In the genomic region with DNA sequence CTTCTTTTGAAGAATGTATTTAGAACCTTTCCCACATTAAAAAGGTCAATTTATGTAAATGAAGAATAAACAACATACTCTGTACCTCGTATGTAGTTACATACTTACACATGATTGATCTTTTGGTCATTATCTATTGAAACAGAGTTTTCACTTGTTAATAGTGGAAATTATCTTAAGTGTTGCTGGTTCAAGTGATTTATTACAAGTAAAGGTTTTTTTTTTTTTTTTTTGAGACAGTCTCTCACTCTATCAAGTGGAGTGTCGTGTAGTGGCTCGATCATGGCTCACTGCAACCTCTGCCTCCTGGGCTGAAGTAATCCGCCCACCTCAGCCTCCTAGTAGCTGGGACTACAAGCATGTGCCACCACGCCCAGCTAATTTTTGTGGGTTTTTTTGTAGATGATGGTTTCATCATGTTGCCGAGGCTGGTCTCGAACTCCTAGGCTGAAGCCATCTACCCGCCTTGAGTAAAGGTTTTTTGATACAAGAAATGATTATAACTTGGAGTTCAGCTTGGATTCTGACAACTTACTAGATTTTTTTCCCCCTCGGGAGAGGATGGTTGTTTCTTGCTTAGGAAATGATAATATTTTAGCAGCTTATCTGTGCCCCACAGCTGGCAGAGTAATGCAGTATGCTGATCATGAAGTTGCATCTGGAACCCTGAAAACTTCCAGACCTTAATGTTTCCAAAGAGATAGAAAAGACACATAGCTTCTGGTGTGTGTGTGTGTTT, we compare ENCODE assay signal across 1 cellular context.
TF ChIP-seq lines count a peak whose summit lies in the region.

No MANE protein-coding gene starts in this region.

TF ChIP-seq in K562, 482 proteins besides CTCF, POLR2A, EP300 and RAD21 (continued from another document and continues in another):
- TF ChIP-seq PML (IDR thresholded peaks at IDR 0.05; ENCODE audit: low read length) (peak; percentile 97), GATAD2A (IDR thresholded peaks at IDR 0.05) (0 out of 2 replicates have a peak, but pooled peaks have one; percentile 54), TGIF2 (CRISPR knock-in tag; IDR thresholded peaks at IDR 0.05) (no peak), TCF3 (CRISPR knock-in tag; IDR thresholded peaks at IDR 0.05) (peak; percentile 95), TAL1 (IDR thresholded peaks at IDR 0.05) (peak; percentile 98), CBFA2T2 (conservative IDR thresholded peaks at IDR 0.05) (peak; percentile 97), BHLHE40 (IDR thresholded peaks at IDR 0.05; ENCODE audit: low read length) (no peak), FOSL1 (tag; conservative IDR thresholded peaks at IDR 0.05) (peak; percentile 53; the same call in 1 of the 2 replicates), ZNF75A (CRISPR knock-in tag; IDR thresholded peaks at IDR 0.05) (no peak), DMBX1 (CRISPR knock-in tag; IDR thresholded peaks at IDR 0.05; ENCODE audit: borderline replicate concordance) (peak; percentile 80), ZKSCAN1 (IDR thresholded peaks at IDR 0.05; ENCODE audit: low read depth, low read length) (0 out of 2 replicates have a peak, but pooled peaks have one; percentile 45), POLR2AphosphoS5 (IDR thresholded peaks at IDR 0.05; ENCODE audit: control insufficient read depth, insufficient read depth, low read depth, low read length) (peak; percentile 94), CTBP1 (IDR thresholded peaks at IDR 0.05; ENCODE audit: borderline replicate concordance) (peak; percentile 19; the same call in 1 of the 2 replicates), RAD51 (IDR thresholded peaks at IDR 0.05; ENCODE audit: borderline replicate concordance, low read depth) (peak; percentile 25; the same call in 1 of the 2 replicates), MEIS2 (IDR thresholded peaks at IDR 0.05; ENCODE audit: partially characterized antibody) (peak; percentile 49)
- TF ChIP-seq, protein P1, sequence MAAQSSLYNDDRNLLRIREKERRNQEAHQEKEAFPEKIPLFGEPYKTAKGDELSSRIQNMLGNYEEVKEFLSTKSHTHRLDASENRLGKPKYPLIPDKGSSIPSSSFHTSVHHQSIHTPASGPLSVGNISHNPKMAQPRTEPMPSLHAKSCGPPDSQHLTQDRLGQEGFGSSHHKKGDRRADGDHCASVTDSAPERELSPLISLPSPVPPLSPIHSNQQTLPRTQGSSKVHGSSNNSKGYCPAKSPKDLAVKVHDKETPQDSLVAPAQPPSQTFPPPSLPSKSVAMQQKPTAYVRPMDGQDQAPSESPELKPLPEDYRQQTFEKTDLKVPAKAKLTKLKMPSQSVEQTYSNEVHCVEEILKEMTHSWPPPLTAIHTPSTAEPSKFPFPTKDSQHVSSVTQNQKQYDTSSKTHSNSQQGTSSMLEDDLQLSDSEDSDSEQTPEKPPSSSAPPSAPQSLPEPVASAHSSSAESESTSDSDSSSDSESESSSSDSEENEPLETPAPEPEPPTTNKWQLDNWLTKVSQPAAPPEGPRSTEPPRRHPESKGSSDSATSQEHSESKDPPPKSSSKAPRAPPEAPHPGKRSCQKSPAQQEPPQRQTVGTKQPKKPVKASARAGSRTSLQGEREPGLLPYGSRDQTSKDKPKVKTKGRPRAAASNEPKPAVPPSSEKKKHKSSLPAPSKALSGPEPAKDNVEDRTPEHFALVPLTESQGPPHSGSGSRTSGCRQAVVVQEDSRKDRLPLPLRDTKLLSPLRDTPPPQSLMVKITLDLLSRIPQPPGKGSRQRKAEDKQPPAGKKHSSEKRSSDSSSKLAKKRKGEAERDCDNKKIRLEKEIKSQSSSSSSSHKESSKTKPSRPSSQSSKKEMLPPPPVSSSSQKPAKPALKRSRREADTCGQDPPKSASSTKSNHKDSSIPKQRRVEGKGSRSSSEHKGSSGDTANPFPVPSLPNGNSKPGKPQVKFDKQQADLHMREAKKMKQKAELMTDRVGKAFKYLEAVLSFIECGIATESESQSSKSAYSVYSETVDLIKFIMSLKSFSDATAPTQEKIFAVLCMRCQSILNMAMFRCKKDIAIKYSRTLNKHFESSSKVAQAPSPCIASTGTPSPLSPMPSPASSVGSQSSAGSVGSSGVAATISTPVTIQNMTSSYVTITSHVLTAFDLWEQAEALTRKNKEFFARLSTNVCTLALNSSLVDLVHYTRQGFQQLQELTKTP (IDR thresholded peaks at IDR 0.05; ENCODE audit: low read depth in 1 of 2, partially characterized antibody in 2 of 2) = peak in 1 of 2 experiments; percentile 57
- TF ChIP-seq, protein P2, sequence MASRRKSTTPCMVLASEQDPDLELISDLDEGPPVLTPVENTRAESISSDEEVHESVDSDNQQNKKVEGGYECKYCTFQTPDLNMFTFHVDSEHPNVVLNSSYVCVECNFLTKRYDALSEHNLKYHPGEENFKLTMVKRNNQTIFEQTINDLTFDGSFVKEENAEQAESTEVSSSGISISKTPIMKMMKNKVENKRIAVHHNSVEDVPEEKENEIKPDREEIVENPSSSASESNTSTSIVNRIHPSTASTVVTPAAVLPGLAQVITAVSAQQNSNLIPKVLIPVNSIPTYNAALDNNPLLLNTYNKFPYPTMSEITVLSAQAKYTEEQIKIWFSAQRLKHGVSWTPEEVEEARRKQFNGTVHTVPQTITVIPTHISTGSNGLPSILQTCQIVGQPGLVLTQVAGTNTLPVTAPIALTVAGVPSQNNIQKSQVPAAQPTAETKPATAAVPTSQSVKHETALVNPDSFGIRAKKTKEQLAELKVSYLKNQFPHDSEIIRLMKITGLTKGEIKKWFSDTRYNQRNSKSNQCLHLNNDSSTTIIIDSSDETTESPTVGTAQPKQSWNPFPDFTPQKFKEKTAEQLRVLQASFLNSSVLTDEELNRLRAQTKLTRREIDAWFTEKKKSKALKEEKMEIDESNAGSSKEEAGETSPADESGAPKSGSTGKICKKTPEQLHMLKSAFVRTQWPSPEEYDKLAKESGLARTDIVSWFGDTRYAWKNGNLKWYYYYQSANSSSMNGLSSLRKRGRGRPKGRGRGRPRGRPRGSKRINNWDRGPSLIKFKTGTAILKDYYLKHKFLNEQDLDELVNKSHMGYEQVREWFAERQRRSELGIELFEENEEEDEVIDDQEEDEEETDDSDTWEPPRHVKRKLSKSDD (conservative IDR thresholded peaks at IDR 0.05; ENCODE audit: low read length) = no peak
- TF ChIP-seq, protein P3, sequence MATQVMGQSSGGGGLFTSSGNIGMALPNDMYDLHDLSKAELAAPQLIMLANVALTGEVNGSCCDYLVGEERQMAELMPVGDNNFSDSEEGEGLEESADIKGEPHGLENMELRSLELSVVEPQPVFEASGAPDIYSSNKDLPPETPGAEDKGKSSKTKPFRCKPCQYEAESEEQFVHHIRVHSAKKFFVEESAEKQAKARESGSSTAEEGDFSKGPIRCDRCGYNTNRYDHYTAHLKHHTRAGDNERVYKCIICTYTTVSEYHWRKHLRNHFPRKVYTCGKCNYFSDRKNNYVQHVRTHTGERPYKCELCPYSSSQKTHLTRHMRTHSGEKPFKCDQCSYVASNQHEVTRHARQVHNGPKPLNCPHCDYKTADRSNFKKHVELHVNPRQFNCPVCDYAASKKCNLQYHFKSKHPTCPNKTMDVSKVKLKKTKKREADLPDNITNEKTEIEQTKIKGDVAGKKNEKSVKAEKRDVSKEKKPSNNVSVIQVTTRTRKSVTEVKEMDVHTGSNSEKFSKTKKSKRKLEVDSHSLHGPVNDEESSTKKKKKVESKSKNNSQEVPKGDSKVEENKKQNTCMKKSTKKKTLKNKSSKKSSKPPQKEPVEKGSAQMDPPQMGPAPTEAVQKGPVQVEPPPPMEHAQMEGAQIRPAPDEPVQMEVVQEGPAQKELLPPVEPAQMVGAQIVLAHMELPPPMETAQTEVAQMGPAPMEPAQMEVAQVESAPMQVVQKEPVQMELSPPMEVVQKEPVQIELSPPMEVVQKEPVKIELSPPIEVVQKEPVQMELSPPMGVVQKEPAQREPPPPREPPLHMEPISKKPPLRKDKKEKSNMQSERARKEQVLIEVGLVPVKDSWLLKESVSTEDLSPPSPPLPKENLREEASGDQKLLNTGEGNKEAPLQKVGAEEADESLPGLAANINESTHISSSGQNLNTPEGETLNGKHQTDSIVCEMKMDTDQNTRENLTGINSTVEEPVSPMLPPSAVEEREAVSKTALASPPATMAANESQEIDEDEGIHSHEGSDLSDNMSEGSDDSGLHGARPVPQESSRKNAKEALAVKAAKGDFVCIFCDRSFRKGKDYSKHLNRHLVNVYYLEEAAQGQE (CRISPR knock-in tag; IDR thresholded peaks at IDR 0.05; ENCODE audit: low read depth) = no peak
- TF ChIP-seq, protein P4, sequence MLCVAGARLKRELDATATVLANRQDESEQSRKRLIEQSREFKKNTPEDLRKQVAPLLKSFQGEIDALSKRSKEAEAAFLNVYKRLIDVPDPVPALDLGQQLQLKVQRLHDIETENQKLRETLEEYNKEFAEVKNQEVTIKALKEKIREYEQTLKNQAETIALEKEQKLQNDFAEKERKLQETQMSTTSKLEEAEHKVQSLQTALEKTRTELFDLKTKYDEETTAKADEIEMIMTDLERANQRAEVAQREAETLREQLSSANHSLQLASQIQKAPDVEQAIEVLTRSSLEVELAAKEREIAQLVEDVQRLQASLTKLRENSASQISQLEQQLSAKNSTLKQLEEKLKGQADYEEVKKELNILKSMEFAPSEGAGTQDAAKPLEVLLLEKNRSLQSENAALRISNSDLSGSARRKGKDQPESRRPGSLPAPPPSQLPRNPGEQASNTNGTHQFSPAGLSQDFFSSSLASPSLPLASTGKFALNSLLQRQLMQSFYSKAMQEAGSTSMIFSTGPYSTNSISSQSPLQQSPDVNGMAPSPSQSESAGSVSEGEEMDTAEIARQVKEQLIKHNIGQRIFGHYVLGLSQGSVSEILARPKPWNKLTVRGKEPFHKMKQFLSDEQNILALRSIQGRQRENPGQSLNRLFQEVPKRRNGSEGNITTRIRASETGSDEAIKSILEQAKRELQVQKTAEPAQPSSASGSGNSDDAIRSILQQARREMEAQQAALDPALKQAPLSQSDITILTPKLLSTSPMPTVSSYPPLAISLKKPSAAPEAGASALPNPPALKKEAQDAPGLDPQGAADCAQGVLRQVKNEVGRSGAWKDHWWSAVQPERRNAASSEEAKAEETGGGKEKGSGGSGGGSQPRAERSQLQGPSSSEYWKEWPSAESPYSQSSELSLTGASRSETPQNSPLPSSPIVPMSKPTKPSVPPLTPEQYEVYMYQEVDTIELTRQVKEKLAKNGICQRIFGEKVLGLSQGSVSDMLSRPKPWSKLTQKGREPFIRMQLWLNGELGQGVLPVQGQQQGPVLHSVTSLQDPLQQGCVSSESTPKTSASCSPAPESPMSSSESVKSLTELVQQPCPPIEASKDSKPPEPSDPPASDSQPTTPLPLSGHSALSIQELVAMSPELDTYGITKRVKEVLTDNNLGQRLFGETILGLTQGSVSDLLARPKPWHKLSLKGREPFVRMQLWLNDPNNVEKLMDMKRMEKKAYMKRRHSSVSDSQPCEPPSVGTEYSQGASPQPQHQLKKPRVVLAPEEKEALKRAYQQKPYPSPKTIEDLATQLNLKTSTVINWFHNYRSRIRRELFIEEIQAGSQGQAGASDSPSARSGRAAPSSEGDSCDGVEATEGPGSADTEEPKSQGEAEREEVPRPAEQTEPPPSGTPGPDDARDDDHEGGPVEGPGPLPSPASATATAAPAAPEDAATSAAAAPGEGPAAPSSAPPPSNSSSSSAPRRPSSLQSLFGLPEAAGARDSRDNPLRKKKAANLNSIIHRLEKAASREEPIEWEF (CRISPR knock-in tag; IDR thresholded peaks at IDR 0.05) = no peak
- TF ChIP-seq, protein P5, sequence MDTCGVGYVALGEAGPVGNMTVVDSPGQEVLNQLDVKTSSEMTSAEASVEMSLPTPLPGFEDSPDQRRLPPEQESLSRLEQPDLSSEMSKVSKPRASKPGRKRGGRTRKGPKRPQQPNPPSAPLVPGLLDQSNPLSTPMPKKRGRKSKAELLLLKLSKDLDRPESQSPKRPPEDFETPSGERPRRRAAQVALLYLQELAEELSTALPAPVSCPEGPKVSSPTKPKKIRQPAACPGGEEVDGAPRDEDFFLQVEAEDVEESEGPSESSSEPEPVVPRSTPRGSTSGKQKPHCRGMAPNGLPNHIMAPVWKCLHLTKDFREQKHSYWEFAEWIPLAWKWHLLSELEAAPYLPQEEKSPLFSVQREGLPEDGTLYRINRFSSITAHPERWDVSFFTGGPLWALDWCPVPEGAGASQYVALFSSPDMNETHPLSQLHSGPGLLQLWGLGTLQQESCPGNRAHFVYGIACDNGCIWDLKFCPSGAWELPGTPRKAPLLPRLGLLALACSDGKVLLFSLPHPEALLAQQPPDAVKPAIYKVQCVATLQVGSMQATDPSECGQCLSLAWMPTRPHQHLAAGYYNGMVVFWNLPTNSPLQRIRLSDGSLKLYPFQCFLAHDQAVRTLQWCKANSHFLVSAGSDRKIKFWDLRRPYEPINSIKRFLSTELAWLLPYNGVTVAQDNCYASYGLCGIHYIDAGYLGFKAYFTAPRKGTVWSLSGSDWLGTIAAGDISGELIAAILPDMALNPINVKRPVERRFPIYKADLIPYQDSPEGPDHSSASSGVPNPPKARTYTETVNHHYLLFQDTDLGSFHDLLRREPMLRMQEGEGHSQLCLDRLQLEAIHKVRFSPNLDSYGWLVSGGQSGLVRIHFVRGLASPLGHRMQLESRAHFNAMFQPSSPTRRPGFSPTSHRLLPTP (IDR thresholded peaks at IDR 0.05; ENCODE audit: borderline replicate concordance, extremely low read depth, insufficient read length) = peak; percentile 48
- TF ChIP-seq, protein P6, sequence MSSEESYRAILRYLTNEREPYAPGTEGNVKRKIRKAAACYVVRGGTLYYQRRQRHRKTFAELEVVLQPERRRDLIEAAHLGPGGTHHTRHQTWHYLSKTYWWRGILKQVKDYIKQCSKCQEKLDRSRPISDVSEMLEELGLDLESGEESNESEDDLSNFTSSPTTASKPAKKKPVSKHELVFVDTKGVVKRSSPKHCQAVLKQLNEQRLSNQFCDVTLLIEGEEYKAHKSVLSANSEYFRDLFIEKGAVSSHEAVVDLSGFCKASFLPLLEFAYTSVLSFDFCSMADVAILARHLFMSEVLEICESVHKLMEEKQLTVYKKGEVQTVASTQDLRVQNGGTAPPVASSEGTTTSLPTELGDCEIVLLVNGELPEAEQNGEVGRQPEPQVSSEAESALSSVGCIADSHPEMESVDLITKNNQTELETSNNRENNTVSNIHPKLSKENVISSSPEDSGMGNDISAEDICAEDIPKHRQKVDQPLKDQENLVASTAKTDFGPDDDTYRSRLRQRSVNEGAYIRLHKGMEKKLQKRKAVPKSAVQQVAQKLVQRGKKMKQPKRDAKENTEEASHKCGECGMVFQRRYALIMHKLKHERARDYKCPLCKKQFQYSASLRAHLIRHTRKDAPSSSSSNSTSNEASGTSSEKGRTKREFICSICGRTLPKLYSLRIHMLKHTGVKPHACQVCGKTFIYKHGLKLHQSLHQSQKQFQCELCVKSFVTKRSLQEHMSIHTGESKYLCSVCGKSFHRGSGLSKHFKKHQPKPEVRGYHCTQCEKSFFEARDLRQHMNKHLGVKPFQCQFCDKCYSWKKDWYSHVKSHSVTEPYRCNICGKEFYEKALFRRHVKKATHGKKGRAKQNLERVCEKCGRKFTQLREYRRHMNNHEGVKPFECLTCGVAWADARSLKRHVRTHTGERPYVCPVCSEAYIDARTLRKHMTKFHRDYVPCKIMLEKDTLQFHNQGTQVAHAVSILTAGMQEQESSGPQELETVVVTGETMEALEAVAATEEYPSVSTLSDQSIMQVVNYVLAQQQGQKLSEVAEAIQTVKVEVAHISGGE (CRISPR knock-in tag; IDR thresholded peaks at IDR 0.05) = peak in 1 of 3 experiments; percentile 65; a peak in 2 of 6 replicates
